ENCODE assay signal across 16 cellular contexts in the genomic region with DNA sequence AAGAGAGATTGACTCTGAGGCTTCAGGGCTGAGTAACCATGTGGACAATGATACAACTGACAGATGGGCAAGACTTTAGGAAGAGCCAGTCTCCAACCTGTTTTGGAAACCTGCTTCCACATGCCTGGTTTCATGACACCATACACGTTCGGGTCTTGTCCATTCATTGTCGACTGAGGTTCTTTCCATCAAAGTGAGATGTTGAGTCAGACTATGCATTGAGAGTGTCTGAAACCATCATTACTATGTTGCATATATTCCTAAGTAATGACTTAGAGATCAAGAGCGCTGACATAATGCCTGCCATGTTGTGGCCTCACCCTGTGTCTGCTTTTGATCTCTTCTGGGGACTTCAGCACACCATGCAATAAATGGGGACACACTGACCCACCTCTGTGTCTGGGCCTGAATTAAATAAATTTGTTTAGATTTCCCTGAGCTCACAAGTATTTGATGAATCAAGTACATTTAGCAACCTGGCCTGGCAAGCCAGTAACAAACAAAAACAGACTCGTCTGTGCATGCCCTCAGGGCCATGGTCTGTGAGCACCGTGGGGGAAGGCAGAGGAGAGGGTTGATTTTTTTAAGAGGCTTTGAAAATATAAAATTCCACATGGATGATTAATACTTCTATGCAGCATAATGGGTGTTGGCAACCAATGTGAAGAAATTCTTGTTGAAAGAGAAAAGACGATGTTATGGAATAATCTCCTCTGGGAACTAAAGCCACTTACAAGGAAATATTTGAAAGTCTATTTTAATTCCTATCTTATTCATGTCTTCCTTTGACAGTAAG. TPM values are rescaled to one million over a fixed set of nuclear protein-coding genes. Genes with fewer than 3 reads are reported as not detected.
DNase-seq lines count a peak whose midpoint lies in the region; ATAC-seq, FAIRE-seq and TF ChIP-seq lines count a peak whose summit lies in the region.
"Had no signal": no experiment of that assay in that cellular context is flagged by ENCODE, and none has a peak within 500 bp of the region (broad histone marks: within the 10 kb centered on the region; RNA-seq: fewer than 3 reads in every experiment).

No MANE protein-coding gene starts in this region.

- H3K27me3 ChIP-seq in transverse colon, result peaks cover 11% of the 10 kb centered on the region
- no peaks in the 10 kb centered on the region for H3K27me3 ChIP-seq in ovary
- H3K27me3 ChIP-seq: BLaER1 had no signal

- H3K27ac Mint-ChIP-seq in activated naive CD4-positive, alpha-beta T cell treated with anti-CD3 and anti-CD28 coated beads, Interleukin-2, amount 50 U/mL, for 72 hours, result no peak overlapping the region
- no peak overlapping the region for H3K27ac Mint-ChIP-seq in activated naive CD4-positive, alpha-beta T cell treated with anti-CD3 and anti-CD28 coated beads for 36 hours
- H3K27ac Mint-ChIP-seq: T-helper 1 cell treated with Interleukin-12 subunit alpha and Interleukin-12 subunit beta and Interleukin-4 antibody, amounts not matched to agents 30 μg/mL and 1 μg/mL, for 36 hours had no signal

- H3K27ac ChIP-seq in SK-N-MC (0 out of 2 replicates have a peak overlapping the region, but pooled peaks have one; percentile 16), transverse colon (no peak overlapping the region), ovary (no peak overlapping the region)
- H3K27ac ChIP-seq: BLaER1, KMS-11 had no signal

- TF ChIP-seq POLR2A in transverse colon (IDR thresholded peaks at IDR 0.05) (no peak), ovary (IDR thresholded peaks at IDR 0.05) (no peak)

- CTCF ChIA-PET in activated naive CD4-positive, alpha-beta T cell treated with anti-CD3 and anti-CD28 coated beads for 36 hours (lab: Charles Lee), result no interaction called here

- no peaks in the 10 kb centered on the region for H3K36me3 Mint-ChIP-seq in activated naive CD4-positive, alpha-beta T cell treated with anti-CD3 and anti-CD28 coated beads, Interleukin-2, amount 50 U/mL, for 72 hours
- H3K36me3 Mint-ChIP-seq in activated naive CD4-positive, alpha-beta T cell treated with anti-CD3 and anti-CD28 coated beads for 36 hours (ENCODE audit: low read depth), result no peaks in the 10 kb centered on the region

- H3K36me3 ChIP-seq in SK-N-MC (ENCODE audit: insufficient read depth, low read length) (no peaks in the 10 kb centered on the region), transverse colon (no peaks in the 10 kb centered on the region), ovary (no peaks in the 10 kb centered on the region)
- H3K36me3 ChIP-seq: BLaER1 had no signal

- no peak for DNase-seq in activated naive CD4-positive, alpha-beta T cell treated with anti-CD3 and anti-CD28 coated beads, Interleukin-2, amount 50 U/mL, for 72 hours (ENCODE audit: low spot score in 2 of 2)
- DNase-seq in activated naive CD4-positive, alpha-beta T cell treated with anti-CD3 and anti-CD28 coated beads for 36 hours, result no peak
- DNase-seq in SK-N-MC (ENCODE audit: low read depth, low spot score), result no peak
- DNase-seq in fibroblast of pulmonary artery (ENCODE audit: low read depth), result peak; percentile 65
- DNase-seq in urothelium cell line (ENCODE audit: low spot score), result peak; percentile 44
- DNase-seq in transverse colon, result no peak
- no peak for DNase-seq in posterior vena cava (ENCODE audit: low spot score)
- DNase-seq in ovary, result no peak
- DNase-seq: activated CD8-positive, alpha-beta memory T cell treated with anti-CD3 and anti-CD28 coated beads, Interleukin-2, amount 50 U/mL, for 4 hours; cerebellar nuclear complex; hypothalamus; NCI-H524; stimulated activated CD4-positive, alpha-beta T cell treated with anti-CD3 and anti-CD28 coated beads, Interleukin-12 subunit alpha, Interleukin-12 subunit beta, amount 100 ng/mL, for 4 hours had no signal

- H3K4me3 Mint-ChIP-seq in activated naive CD4-positive, alpha-beta T cell treated with anti-CD3 and anti-CD28 coated beads for 36 hours, result no peak overlapping the region
- H3K4me3 Mint-ChIP-seq: T-helper 1 cell treated with Interleukin-12 subunit alpha and Interleukin-12 subunit beta and Interleukin-4 antibody, amounts not matched to agents 30 μg/mL and 1 μg/mL, for 36 hours had no signal

- H3K4me1 Mint-ChIP-seq in activated naive CD4-positive, alpha-beta T cell treated with anti-CD3 and anti-CD28 coated beads for 36 hours (ENCODE audit: low read depth), result peaks cover 4% of the 10 kb centered on the region

- 84 to 91% methylated on average over 5 to 7 of the region's 7 CpGs for whole genome bisulfite sequencing in transverse colon (ENCODE audit: low coverage in 1 of 2), 2 donors
- WGBS in ovary, 3 donors, result 58 to 61% (median 60%) methylated on average over 7 of the region's 7 CpGs

- no peaks in the 10 kb centered on the region for H3K4me1 ChIP-seq in transverse colon
- H3K4me1 ChIP-seq in ovary (ENCODE audit: insufficient read depth), result no peaks in the 10 kb centered on the region

- peak; percentile 42 to 64 for ATAC-seq in activated naive CD4-positive, alpha-beta T cell treated with anti-CD3 and anti-CD28 coated beads, Interleukin-2, amount 50 U/mL, for 72 hours

- intact Hi-C loops in activated naive CD4-positive, alpha-beta T cell treated with anti-CD3 and anti-CD28 coated beads for 36 hours (cut with micrococcal nuclease), result no loop called here
- intact Hi-C loops in transverse colon (cut with DNase I; ENCODE audit: low total_unique reads) (no loop called here), posterior vena cava (cut with DNase I) (no loop called here), ovary (cut with DNase I) (no loop called here)

- in situ Hi-C loops in transverse colon (cut with MboI; ENCODE audit: low pct_ligation_motif_present in 1 of 4, low pct_unique_long_range_greater_than_20kb in 1 of 4, low sequenced_read_pairs in 3 of 4), result no loop called here

- TF ChIP-seq EP300 in transverse colon (IDR thresholded peaks at IDR 0.05; ENCODE audit: low read depth), result no peak
- no peak for TF ChIP-seq EP300 in ovary (IDR thresholded peaks at IDR 0.05)

- no peaks in the 10 kb centered on the region for H3K27me3 Mint-ChIP-seq in activated naive CD4-positive, alpha-beta T cell treated with anti-CD3 and anti-CD28 coated beads for 36 hours (ENCODE audit: low read depth)

- TF ChIP-seq CTCF in fibroblast of pulmonary artery (IDR thresholded peaks at IDR 0.05; ENCODE audit: low read length, missing control alignments) (no peak), transverse colon (IDR thresholded peaks at IDR 0.05) (no peak), ovary (IDR thresholded peaks at IDR 0.05) (no peak)

- H3K9me3 Mint-ChIP-seq in activated naive CD4-positive, alpha-beta T cell treated with anti-CD3 and anti-CD28 coated beads, Interleukin-2, amount 50 U/mL, for 72 hours, result peaks cover 10 to 16% of the 10 kb centered on the region in 2 donors
- H3K9me3 Mint-ChIP-seq in activated naive CD4-positive, alpha-beta T cell treated with anti-CD3 and anti-CD28 coated beads for 36 hours, result no peaks in the 10 kb centered on the region
- H3K9me3 Mint-ChIP-seq: T-helper 1 cell treated with Interleukin-12 subunit alpha and Interleukin-12 subunit beta and Interleukin-4 antibody, amounts not matched to agents 30 μg/mL and 1 μg/mL, for 36 hours had no signal

- H3K9me3 ChIP-seq in SK-N-MC (ENCODE audit: low read depth, low read length), result no peaks in the 10 kb centered on the region
- H3K9me3 ChIP-seq in transverse colon, result no peaks in the 10 kb centered on the region
- no peaks in the 10 kb centered on the region for H3K9me3 ChIP-seq in ovary
- H3K9me3 ChIP-seq: BLaER1 had no signal

- no peak overlapping the region for H3K4me3 ChIP-seq in SK-N-MC
- no peak overlapping the region for H3K4me3 ChIP-seq in fibroblast of pulmonary artery (replicated peaks; ENCODE audit: low read depth, low read length)
- H3K4me3 ChIP-seq in transverse colon, result no peak overlapping the region
- H3K4me3 ChIP-seq in ovary, result no peak overlapping the region
- H3K4me3 ChIP-seq: BLaER1 had no signal

- FAIRE-seq in urothelium cell line (lab: Jason Lieb, UNC), result no peak

- no peak overlapping the region for H3K9ac ChIP-seq in SK-N-MC (ENCODE audit: insufficient read length)
- H3K9ac ChIP-seq: BLaER1, KMS-11 had no signal

RNA-seq across cellular contexts. Expression of gene UBAC2, which starts 49.9 kb away (rescaled TPM):
- 10 to 100 TPM; 52.4 to 55.6 TPM for total RNA-seq in activated naive CD4-positive, alpha-beta T cell treated with anti-CD3 and anti-CD28 coated beads, Interleukin-2, amount 50 U/mL, for 72 hours
- total RNA-seq in activated naive CD4-positive, alpha-beta T cell treated with anti-CD3 and anti-CD28 coated beads for 36 hours, result 10 to 100 TPM; 43.4 to 44.9 TPM
- total RNA-seq in transverse colon (10 to 100 TPM; 34.4 to 77.3 (median 66.5) TPM), posterior vena cava (10 to 100 TPM; 38.2 to 41.4 TPM), ovary (10 to 100 TPM; 38.7 to 52.1 (median 46.8) TPM)
- 10 to 100 TPM; 57.2 to 87.5 TPM for polyA plus RNA-seq in ovary

Comparison
In these comparisons a context has a peak if more than half of its experiments do, and no peak if none do; other contexts are left out.
1. DNase-seq: peak in fibroblast of pulmonary artery (single experiment) and urothelium cell line (single experiment); none in activated naive CD4-positive, alpha-beta T cell treated with anti-CD3 and anti-CD28 coated beads, Interleukin-2, amount 50 U/mL, for 72 hours (0 of 2), activated naive CD4-positive, alpha-beta T cell treated with anti-CD3 and anti-CD28 coated beads for 36 hours (single experiment), SK-N-MC (single experiment), transverse colon (single experiment), posterior vena cava (single experiment) and ovary (0 of 5).